In the genomic region with DNA sequence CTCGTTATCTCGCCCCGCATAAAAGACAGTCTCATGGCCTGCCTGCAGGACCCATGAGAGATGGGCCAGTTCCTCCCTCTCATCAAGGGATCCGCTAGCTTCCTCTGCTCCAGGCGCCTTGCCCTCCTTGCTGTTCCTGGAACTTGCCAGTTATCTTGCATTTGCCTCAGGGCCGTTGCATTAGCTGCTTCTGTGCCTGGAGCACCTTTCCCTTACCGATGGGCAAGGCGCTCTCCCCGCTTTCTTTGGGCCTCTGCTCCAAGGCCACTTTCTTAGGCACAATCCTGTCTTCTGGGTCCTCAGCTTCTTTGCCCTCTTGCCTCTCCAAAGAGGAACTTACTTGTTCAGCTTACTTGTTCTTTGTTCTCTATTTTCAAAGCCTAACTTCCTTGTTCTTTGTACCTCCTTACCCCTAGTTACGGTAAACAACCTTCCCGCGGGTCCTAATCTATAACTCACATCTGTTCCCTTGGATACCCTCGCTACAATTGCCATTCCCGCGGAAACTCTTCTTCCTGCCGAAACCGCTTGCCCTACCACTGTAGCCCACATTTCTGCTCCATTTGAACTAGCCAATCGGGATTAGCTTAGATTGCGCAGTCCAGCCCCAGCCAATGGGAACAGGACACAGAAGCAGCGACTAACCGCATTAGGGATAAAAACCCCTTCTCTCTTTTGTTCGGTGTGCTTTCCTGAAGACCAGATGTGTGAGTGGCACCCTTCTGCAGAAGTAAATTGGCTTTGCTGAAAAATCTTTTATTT, we compare ENCODE assay signal across 8 cellular contexts. TPM values are rescaled to one million over a fixed set of nuclear protein-coding genes. Genes with fewer than 3 reads are reported as not detected.
DNase-seq lines count a peak whose midpoint lies in the region; ATAC-seq and TF ChIP-seq lines count a peak whose summit lies in the region.

No MANE protein-coding gene starts in this region.

- H3K9me3 ChIP-seq in esophagus muscularis mucosa, result no peaks in the 10 kb centered on the region

- no peak for TF ChIP-seq EP300 in esophagus muscularis mucosa (IDR thresholded peaks at IDR 0.05)

- peaks cover 0 to 5% (median 0%) of the 10 kb centered on the region in 4 donors for H3K27me3 ChIP-seq in esophagus muscularis mucosa

- peaks cover 7% of the 10 kb centered on the region for H3K36me3 Mint-ChIP-seq in osteocyte (ENCODE audit: unreplicated experiment)

- peaks cover 36 to 55% (median 51%) of the 10 kb centered on the region in 4 donors for H3K4me1 ChIP-seq in esophagus muscularis mucosa

- no peak for TF ChIP-seq POLR2A in esophagus muscularis mucosa (IDR thresholded peaks at IDR 0.05; ENCODE audit: low read depth)

- peak overlapping the region; percentile 40 for H3K4me3 Mint-ChIP-seq in osteocyte (ENCODE audit: unreplicated experiment)

- ATAC-seq in GM18517 (IDR thresholded peaks at IDR 0.05; ENCODE audit: unreplicated experiment) (no peak), GM21786 (IDR thresholded peaks at IDR 0.05; ENCODE audit: unreplicated experiment) (no peak)

- TF ChIP-seq CTCF in esophagus muscularis mucosa (IDR thresholded peaks at IDR 0.05) (no peak), osteocyte (IDR thresholded peaks at IDR 0.05) (no peak)

- H3K27me3 Mint-ChIP-seq in osteocyte (ENCODE audit: unreplicated experiment), result no peaks in the 10 kb centered on the region

- H3K36me3 ChIP-seq in esophagus muscularis mucosa, result peaks cover 0 to 20% (median 11%) of the 10 kb centered on the region in 4 donors

- intact Hi-C loops in esophagus muscularis mucosa (cut with DNase I), result loop anchor here (2.0 to 10.0 kb wide), 5 partner anchors 75 to 997 kb away; a partner anchor contains a TSS

- WGBS in esophagus muscularis mucosa, result 58% methylated on average over 21 of the region's 22 CpGs

- peak overlapping the region; percentile 76 to 89 (median 83) for H3K27ac ChIP-seq in esophagus muscularis mucosa (replicated peaks in 1 of 4)

- no peak overlapping the region for H3K27ac Mint-ChIP-seq in osteocyte (ENCODE audit: unreplicated experiment)

- H3K4me3 ChIP-seq in esophagus muscularis mucosa, result peak overlapping the region; percentile 77 to 95 (median 85)

- H3K4me1 Mint-ChIP-seq in osteocyte (ENCODE audit: unreplicated experiment), result peaks cover 44% of the 10 kb centered on the region

- H3K9me3 Mint-ChIP-seq in osteocyte (ENCODE audit: unreplicated experiment), result no peaks in the 10 kb centered on the region

- DNase-seq in DMS53 (lab: John Stamatoyannopoulos, UW), result peak; percentile 59
- DNase-seq in DMS53 treated with DMSO at 0.1 percent for 48 hours (lab: John Stamatoyannopoulos, UW; ENCODE audit: unreplicated experiment), result no peak
- DNase-seq in SK-N-DZ (ENCODE audit: low spot score), result peak; percentile 62
- DNase-seq in esophagus muscularis mucosa (ENCODE audit: extremely low spot score), result no peak
- peak; percentile 72 for DNase-seq in osteocyte (ENCODE audit: extremely low spot score, unreplicated experiment)
- no peak for DNase-seq in SHP77 (lab: John Stamatoyannopoulos, UW)

RNA-seq across cellular contexts. Expression of a gene that starts 0.9 kb away (rescaled TPM):
- 19.0 and 20.8 TPM in 2 replicates for polyA plus RNA-seq in SK-N-DZ (2014; cell fraction: cytosol; rRNA removed)
- 30.2 and 45.4 TPM in 2 replicates for polyA plus RNA-seq in SK-N-DZ (2014; cell fraction: nucleus; rRNA removed)
- total RNA-seq in esophagus muscularis mucosa (10 to 100 TPM; 33.6 to 62.4 (median 43.6) TPM), osteocyte (74.6 and 80.1 TPM in 2 replicates)

RNA-seq across cellular contexts. Expression of a gene that starts 23.7 kb away (rescaled TPM):
- polyA plus RNA-seq in SK-N-DZ (2014; cell fraction: cytosol; rRNA removed), result not detected in 2 replicates
- polyA plus RNA-seq in SK-N-DZ (2014; cell fraction: nucleus; rRNA removed), result not detected in 2 replicates
- 1 to 10 TPM; 4.7 to 8.1 (median 6.2) TPM for total RNA-seq in esophagus muscularis mucosa
- total RNA-seq in osteocyte, result not detected in 2 replicates

Comparison
In these comparisons a context has a peak if more than half of its experiments do, and no peak if none do; other contexts are left out.
1. DNase-seq: peak in DMS53 (single experiment), SK-N-DZ (single experiment) and osteocyte (single experiment); none in DMS53 treated with DMSO at 0.1 percent for 48 hours (single experiment), esophagus muscularis mucosa (single experiment) and SHP77 (0 of 2).